ENCODE assay signal across 29 cellular contexts in genomic region chr11:77144196-77144853, GRCh38. TPM values are rescaled to one million over a fixed set of nuclear protein-coding genes. Genes with fewer than 3 reads are reported as not detected.
A peak's percentile ranks its signal among the peaks of the same experiment; 100 is the strongest.
DNase-seq lines count a peak whose midpoint lies in the region; ATAC-seq, FAIRE-seq and TF ChIP-seq lines count a peak whose summit lies in the region.
"Had no signal": no experiment of that assay in that cellular context is flagged by ENCODE, and none has a peak within 500 bp of the region (broad histone marks: within the 10 kb centered on the region; RNA-seq: fewer than 3 reads in every experiment).

No MANE protein-coding gene starts in this region.

- H2BK5ac ChIP-seq in IMR-90 (ENCODE audit: low read depth, low read length, poor library complexity, severe bottlenecking), result no peak overlapping the region

- no peaks in the 10 kb centered on the region for H3K36me3 ChIP-seq in IMR-90 (ENCODE audit: control insufficient read depth, insufficient read depth, low read length)
- H3K36me3 ChIP-seq in kidney (ENCODE audit: control insufficient read depth in 1 of 2, insufficient read depth in 2 of 2, low read length in 2 of 2), result no peaks in the 10 kb centered on the region
- no peaks in the 10 kb centered on the region for H3K36me3 ChIP-seq in osteoblast (ENCODE audit: insufficient read depth, low read length)
- H3K36me3 ChIP-seq in CD8-positive, alpha-beta T cell (ENCODE audit: insufficient read depth, low read length), result no peaks in the 10 kb centered on the region
- H3K36me3 ChIP-seq: SJCRH30 had no signal

- no peak overlapping the region for H3K18ac ChIP-seq in IMR-90 (ENCODE audit: low read depth, low read length)

- H3K4me3 ChIP-seq in IMR-90 (ENCODE audit: insufficient read depth, low read depth, low read length), result no peak overlapping the region
- H3K4me3 ChIP-seq in kidney (ENCODE audit: low read length in 2 of 2), result no peak overlapping the region
- no peak overlapping the region for H3K4me3 ChIP-seq in osteoblast (ENCODE audit: insufficient read depth, low read length)
- no peak overlapping the region for H3K4me3 ChIP-seq in CD8-positive, alpha-beta T cell (ENCODE audit: low read depth, low read length)
- H3K4me3 ChIP-seq: K562, SJCRH30 had no signal

- TF ChIP-seq POLR2A in IMR-90 (IDR thresholded peaks at IDR 0.05; ENCODE audit: low read depth, low read length), result no peak

- no peak overlapping the region for H4K5ac ChIP-seq in IMR-90 (ENCODE audit: low read depth, low read length)

- no peak overlapping the region for H2AFZ ChIP-seq in IMR-90 (replicated peaks; ENCODE audit: low read length, poor library complexity)
- H2AFZ ChIP-seq in osteoblast (ENCODE audit: low read length), result no peak overlapping the region

- FAIRE-seq in kidney (lab: Jason Lieb, UNC), result no peak
- FAIRE-seq: GM12892, K562, RCC 7860 had no signal

- H3K79me2 ChIP-seq in osteoblast (ENCODE audit: insufficient read depth, low read length), result no peaks in the 10 kb centered on the region

- dilution Hi-C loops in IMR-90 (cut with HindIII; ENCODE audit: low sequenced_read_pairs, unreplicated experiment), result no loop called here

- H3K4me2 ChIP-seq in IMR-90 (ENCODE audit: low read depth, low read length), result no peak overlapping the region
- no peak overlapping the region for H3K4me2 ChIP-seq in osteoblast (ENCODE audit: insufficient read depth, low read length)

- H2BK20ac ChIP-seq in IMR-90 (ENCODE audit: low read depth, low read length), result no peak overlapping the region

- no TSS peak for BruUV-seq in IMR-90 (replicated peaks; lab: Mats Ljungman, UMichigan)

- peaks cover 35% of the 10 kb centered on the region for H3K4me1 Mint-ChIP-seq in CD8-positive, alpha-beta T cell (ENCODE audit: low read depth)

- H3K27me3 ChIP-seq in IMR-90 (ENCODE audit: control insufficient read depth, insufficient read depth, low read length) (peaks cover 38% of the 10 kb centered on the region), osteoblast (ENCODE audit: insufficient read depth, low read length) (peaks cover 9% of the 10 kb centered on the region)
- no peaks in the 10 kb centered on the region for H3K27me3 ChIP-seq in CD8-positive, alpha-beta T cell (ENCODE audit: insufficient read depth, low read length)
- H3K27me3 ChIP-seq: SJCRH30 had no signal

- no peak overlapping the region; the same call in 1 of the 2 replicates for H3K56ac ChIP-seq in IMR-90 (ENCODE audit: extremely low read depth, insufficient read depth, low read length)

- H4K91ac ChIP-seq in IMR-90 (ENCODE audit: insufficient read depth, low read depth, low read length), result no peak overlapping the region

- H3K4me1 ChIP-seq in IMR-90 (ENCODE audit: control insufficient read depth, insufficient read depth, low read length) (no peaks in the 10 kb centered on the region), kidney (ENCODE audit: control insufficient read depth in 1 of 2, insufficient read depth in 1 of 2, low read depth in 1 of 2, low read length in 2 of 2) (peaks cover 5 to 13% of the 10 kb centered on the region in 2 donors), osteoblast (ENCODE audit: insufficient read depth, low read length) (peaks cover 12% of the 10 kb centered on the region)
- H3K4me1 ChIP-seq in CD8-positive, alpha-beta T cell (ENCODE audit: insufficient read depth, low read length), result peaks cover 23% of the 10 kb centered on the region

- no peaks in the 10 kb centered on the region; the same call in 1 of the 2 replicates for H3K9me1 ChIP-seq in IMR-90 (ENCODE audit: insufficient read depth, low read length)

- H3K27ac ChIP-seq in IMR-90 (ENCODE audit: insufficient read depth, low read length), result no peak overlapping the region
- H3K27ac ChIP-seq in kidney (ENCODE audit: low read depth in 2 of 2, low read length in 2 of 2), result no peak overlapping the region
- H3K27ac ChIP-seq in osteoblast (ENCODE audit: low read depth, low read length), result no peak overlapping the region
- no peak overlapping the region for H3K27ac ChIP-seq in CD8-positive, alpha-beta T cell (ENCODE audit: low read depth, low read length)
- H3K27ac ChIP-seq: HL-60, SJCRH30 had no signal

- in situ Hi-C loops in IMR-90 (cut with MboI; ENCODE audit: low sequenced_read_pairs), result no loop called here

- CTCF ChIA-PET in IMR-90 (lab: Yijun Ruan, JAX), result no interaction called here
- CTCF ChIA-PET in CD8-positive, alpha-beta T cell (lab: Charles Lee), result no interaction called here

- no peak overlapping the region for H2BK15ac ChIP-seq in IMR-90 (ENCODE audit: low read depth, low read length)

- H4K8ac ChIP-seq in IMR-90 (ENCODE audit: low read depth in 2 of 2, low read length in 2 of 2), result no peak overlapping the region

- H2BK120ac ChIP-seq in IMR-90 (ENCODE audit: low read depth, low read length), result no peak overlapping the region

- peak overlapping the region; percentile 19 for H2AK9ac ChIP-seq in IMR-90 (replicated peaks; ENCODE audit: low read depth, low read length, poor library complexity)

- H3K27ac Mint-ChIP-seq in CD8-positive, alpha-beta T cell, result no peak overlapping the region

- DNase-seq in IMR-90, result no peak
- DNase-seq in NCI-H524 (lab: John Stamatoyannopoulos, UW), result peak; percentile 73 to 84
- DNase-seq in kidney, result peak; percentile 40
- DNase-seq in osteoblast (ENCODE audit: insufficient read length, low spot score, missing footprints), result peak; percentile 85
- DNase-seq in HCEC 1CT, result no peak
- DNase-seq in CD8-positive, alpha-beta T cell, result no peak
- no peak for DNase-seq in HT-29 (ENCODE audit: low spot score)
- DNase-seq: C1 segment of cervical spinal cord; CD4-positive, alpha-beta memory T cell; DMS153; DND-41; GOT3; Kasumi-1; NCI-H1092 treated with DMSO at 0.1 percent for 48 hours; NCI-H1436; NCI-H187; NCI-H2081 treated with DMSO at 0.1 percent for 48 hours; NCI-H2227 treated with DMSO at 0.1 percent for 48 hours; NCI-H510A; NCI-H774; SJCRH30 had no signal

- intact Hi-C loops in IMR-90 (cut with micrococcal nuclease) (no loop called here), kidney (cut with DNase I) (no loop called here)
- intact Hi-C loops in CD8-positive, alpha-beta T cell (cut with DNase I, micrococcal nuclease), result no loop called here

- no peak overlapping the region for H3K4ac ChIP-seq in IMR-90 (ENCODE audit: low read depth, low read length)

- no peak overlapping the region for H3K4me3 Mint-ChIP-seq in CD8-positive, alpha-beta T cell

- POLR2A ChIA-PET in IMR-90 (lab: Charles Lee; ENCODE audit: unreplicated experiment), result no interaction called here
- POLR2A ChIA-PET in CD8-positive, alpha-beta T cell (lab: Charles Lee), result no interaction called here

- H3K9ac ChIP-seq in IMR-90 (ENCODE audit: low read depth, low read length) (no peak overlapping the region), kidney (ENCODE audit: low read length in 2 of 2) (no peak overlapping the region)

- H3K9me3 ChIP-seq in IMR-90 (ENCODE audit: control insufficient read depth, insufficient read depth, low read length), result no peaks in the 10 kb centered on the region
- no peaks in the 10 kb centered on the region for H3K9me3 ChIP-seq in kidney (ENCODE audit: control insufficient read depth in 1 of 2, low read length in 2 of 2)
- no peaks in the 10 kb centered on the region for H3K9me3 ChIP-seq in osteoblast (ENCODE audit: low read depth, low read length)
- H3K9me3 ChIP-seq in CD8-positive, alpha-beta T cell (ENCODE audit: low read length), result no peaks in the 10 kb centered on the region
- H3K9me3 ChIP-seq: SJCRH30 had no signal

- H2AK5ac ChIP-seq in IMR-90 (ENCODE audit: low read depth, low read length), result no peak overlapping the region

- no peaks in the 10 kb centered on the region for H3K27me3 Mint-ChIP-seq in CD8-positive, alpha-beta T cell (ENCODE audit: low read depth)

- no peaks in the 10 kb centered on the region for H3K36me3 Mint-ChIP-seq in CD8-positive, alpha-beta T cell
- H3K36me3 Mint-ChIP-seq: CD4-positive, alpha-beta memory T cell had no signal

- H3K14ac ChIP-seq in IMR-90 (replicated peaks; ENCODE audit: low read depth, low read length), result no peak overlapping the region

- H4K20me1 ChIP-seq in IMR-90 (ENCODE audit: insufficient read depth, low read length), result no peaks in the 10 kb centered on the region
- no peaks in the 10 kb centered on the region for H4K20me1 ChIP-seq in osteoblast (ENCODE audit: insufficient read depth, low read length)

- H3K79me1 ChIP-seq in IMR-90 (ENCODE audit: low read depth in 1 of 2, low read length in 2 of 2), result no peaks in the 10 kb centered on the region

- TF ChIP-seq CTCF in IMR-90 (conservative IDR thresholded peaks at IDR 0.05; ENCODE audit: low read depth, low read length) (no peak), kidney (IDR thresholded peaks at IDR 0.05; ENCODE audit: borderline replicate concordance, extremely low read depth, insufficient read depth) (no peak), osteoblast (IDR thresholded peaks at IDR 0.05; ENCODE audit: extremely low read depth, low read depth, low read length) (no peak)
- TF ChIP-seq CTCF in CD8-positive, alpha-beta T cell (IDR thresholded peaks at IDR 0.05), result no peak

- no peak for TF ChIP-seq RAD21 in IMR-90 (IDR thresholded peaks at IDR 0.05; ENCODE audit: low read length)

- no peaks in the 10 kb centered on the region for H3K9me3 Mint-ChIP-seq in CD8-positive, alpha-beta T cell
- H3K9me3 Mint-ChIP-seq: CD4-positive, alpha-beta memory T cell had no signal

- H3K23ac ChIP-seq in IMR-90 (ENCODE audit: low read depth, low read length), result no peak overlapping the region

- WGBS in IMR-90 (ENCODE audit: extremely low coverage in 2 of 2, insufficient read length in 1 of 2), 2 experiments, result no CpG with 5 or more reads among the region's 9 CpGs

- no peak for ATAC-seq in IMR-90 (ENCODE audit: low read depth)
- no peak for ATAC-seq in CD8-positive, alpha-beta T cell
- ATAC-seq: HCT116, K562, SK-N-SH treated with all-trans-retinoic acid at 6 μM for 48 hours had no signal

TF ChIP-seq in IMR-90, 13 proteins besides CTCF, POLR2A, EP300 and RAD21 (continues in another document):
- no peak for TF ChIP-seq FOS (IDR thresholded peaks at IDR 0.05; ENCODE audit: low read depth, low read length)

RNA-seq across cellular contexts. Expression of gene MYO7A, which starts 16.3 kb away (rescaled TPM):
- under 0.01 TPM in 1 of 2 replicates, not detected in the other for total RNA-seq in IMR-90 (2012; rRNA removed)
- polyA plus RNA-seq in IMR-90 (2012; rRNA removed), result 0.01 and 0.02 TPM in 2 replicates
- polyA plus RNA-seq in IMR-90 (2012; cell fraction: cytosol; rRNA removed), result 0.02 and 0.05 TPM in 2 replicates
- polyA plus RNA-seq in IMR-90 (2012; cell fraction: nucleus; rRNA removed; ENCODE audit: low replicate concordance), result 0.23 and 0.24 TPM in 2 replicates
- 10.7 TPM for total RNA-seq in kidney
- polyA plus RNA-seq in kidney (ENCODE audit: insufficient read depth, low read depth, low replicate concordance), result 6.1 TPM
- under 0.01 TPM in 2 replicates for total RNA-seq in osteoblast
- total RNA-seq in CD8-positive, alpha-beta T cell, result under 1 TPM; 0.28 to 0.30 TPM
- total RNA-seq in HT-29 (2014; rRNA removed; shearing (Covaris generic)), result 1.9 and 2.3 TPM in 2 replicates
- total RNA-seq: A673, M059J had no signal

RNA-seq across cellular contexts. Expression of gene OMP, which starts 41.7 kb away (rescaled TPM):
- total RNA-seq in IMR-90 (2012; rRNA removed) (not detected in 2 replicates), kidney (1.8 TPM), osteoblast (0.88 TPM in 1 of 2 replicates, not detected in the other)
- polyA plus RNA-seq in IMR-90 (2012; rRNA removed) (0.27 and 0.46 TPM in 2 replicates), kidney (ENCODE audit: insufficient read depth, low read depth, low replicate concordance) (not detected)
- 0.19 TPM in 1 of 2 replicates, not detected in the other for polyA plus RNA-seq in IMR-90 (2012; cell fraction: cytosol; rRNA removed)
- polyA plus RNA-seq in IMR-90 (2012; cell fraction: nucleus; rRNA removed; ENCODE audit: low replicate concordance), result 0.71 and 1.6 TPM in 2 replicates
- total RNA-seq in CD8-positive, alpha-beta T cell, result 1 to 10 TPM in 1 of 2 experiments, not detected in 1; 1.1 TPM
- total RNA-seq in HT-29 (2014; rRNA removed; shearing (Covaris generic)), result 2.8 TPM in 1 of 2 replicates, not detected in the other
- total RNA-seq: A673, K562, M059J had no signal
- polyA plus RNA-seq: CD4-positive, alpha-beta memory T cell; K562 had no signal

Comparison
In these comparisons a context has a peak if more than half of its experiments do, and no peak if none do; other contexts are left out.
1. DNase-seq: peak in NCI-H524 (2 of 2), kidney (single experiment) and osteoblast (single experiment); none in IMR-90 (single experiment), HCEC 1CT (single experiment), CD8-positive, alpha-beta T cell (0 of 7) and HT-29 (single experiment).